17 cellular contexts compared by ENCODE assay signal in genomic region chr3:8183627-8184026, GRCh38.
DNase-seq lines count a peak whose midpoint lies in the region; ATAC-seq, FAIRE-seq and TF ChIP-seq lines count a peak whose summit lies in the region.
"Had no signal": no experiment of that assay in that cellular context is flagged by ENCODE, and none has a peak within 500 bp of the region (broad histone marks: within the 10 kb centered on the region; RNA-seq: fewer than 3 reads in every experiment).

No MANE protein-coding gene starts in this region.

- no peak overlapping the region for H3K9ac ChIP-seq in endodermal cell (ENCODE audit: extremely low read depth, low read length, poor library complexity, severe bottlenecking)

- TF ChIP-seq CTCF in endodermal cell (conservative IDR thresholded peaks at IDR 0.05) (no peak), chondrocyte (IDR thresholded peaks at IDR 0.05) (no peak)

- H3K36me3 ChIP-seq in endodermal cell (ENCODE audit: control insufficient read depth, insufficient read depth, low read length), result no peaks in the 10 kb centered on the region
- H3K36me3 ChIP-seq: esophagus squamous epithelium had no signal

- peaks cover 4% of the 10 kb centered on the region for H3K4me1 ChIP-seq in endodermal cell (ENCODE audit: control insufficient read depth, insufficient read depth, low read length)

- no peaks in the 10 kb centered on the region for H3K27me3 ChIP-seq in endodermal cell (ENCODE audit: control insufficient read depth, insufficient read depth, low read length, poor library complexity, severe bottlenecking)
- H3K27me3 ChIP-seq: esophagus squamous epithelium had no signal

- H3K36me3 Mint-ChIP-seq in endodermal cell (ENCODE audit: low read depth) (peaks cover 2% of the 10 kb centered on the region), chondrocyte (ENCODE audit: low read depth) (no peaks in the 10 kb centered on the region)

- H3K4me3 Mint-ChIP-seq in endodermal cell (no peak overlapping the region), chondrocyte (ENCODE audit: unreplicated experiment) (no peak overlapping the region)
- H3K4me3 Mint-ChIP-seq: activated CD8-positive, alpha-beta T cell treated with anti-CD3 and anti-CD28 coated beads for 36 hours; T-helper 2 cell treated with Interferon-gamma antibody and Interleukin-4, amounts not matched to agents 5 μg/mL and 100 μg/mL, for 36 hours had no signal

- whole genome bisulfite sequencing in endodermal cell (ENCODE audit: insufficient coverage in 1 of 2, insufficient read length in 1 of 2), 2 experiments, result 94 to 100% methylated on average over 2 to 3 of the region's 3 CpGs

- H3K4me1 Mint-ChIP-seq in endodermal cell (peaks cover 57% of the 10 kb centered on the region), chondrocyte (ENCODE audit: low read depth) (no peaks in the 10 kb centered on the region)

- FAIRE-seq in frontal cortex (lab: Jason Lieb, UNC), result no peak

- peak; percentile 52 for DNase-seq in endodermal cell
- DNase-seq in C1 segment of cervical spinal cord (lab: John Stamatoyannopoulos, UW), result no peak
- DNase-seq in frontal cortex (ENCODE audit: low spot score in 2 of 2), result no peak
- DNase-seq in chondrocyte (ENCODE audit: low spot score), result no peak
- DNase-seq: activated CD8-positive, alpha-beta T cell treated with anti-CD3 and anti-CD28 coated beads for 36 hours; activated naive CD4-positive, alpha-beta T cell treated with anti-CD3 and anti-CD28 coated beads, Interleukin-2, amount 50 U/mL, for 16 hours; esophagus squamous epithelium; GDM1; KG1; NCI-H2107 had no signal

- H3K27me3 Mint-ChIP-seq in endodermal cell (ENCODE audit: insufficient read depth), result no peaks in the 10 kb centered on the region
- no peaks in the 10 kb centered on the region for H3K27me3 Mint-ChIP-seq in chondrocyte (ENCODE audit: low read depth)
- H3K27me3 Mint-ChIP-seq: activated CD8-positive, alpha-beta T cell treated with anti-CD3 and anti-CD28 coated beads for 36 hours had no signal

- no peaks in the 10 kb centered on the region for H3K9me3 Mint-ChIP-seq in endodermal cell
- no peaks in the 10 kb centered on the region for H3K9me3 Mint-ChIP-seq in chondrocyte (ENCODE audit: low read depth)
- H3K9me3 Mint-ChIP-seq: activated CD8-positive, alpha-beta T cell treated with anti-CD3 and anti-CD28 coated beads for 36 hours; T-helper 2 cell treated with Interferon-gamma antibody and Interleukin-4, amounts not matched to agents 5 μg/mL and 100 μg/mL, for 36 hours had no signal

- no peak overlapping the region for H3K4me3 ChIP-seq in endodermal cell (ENCODE audit: low read length)
- H3K4me3 ChIP-seq: esophagus squamous epithelium had no signal

- ATAC-seq in GM18870 (IDR thresholded peaks at IDR 0.05; ENCODE audit: unreplicated experiment) (peak; percentile 76), GM21447 (IDR thresholded peaks at IDR 0.05; ENCODE audit: unreplicated experiment) (peak; percentile 51), HG03432 (IDR thresholded peaks at IDR 0.05; ENCODE audit: unreplicated experiment) (peak; percentile 92), GM21737 (IDR thresholded peaks at IDR 0.05; ENCODE audit: unreplicated experiment) (no peak)
- ATAC-seq: activated CD8-positive, alpha-beta T cell treated with anti-CD3 and anti-CD28 coated beads for 36 hours; Panc1 had no signal

- H3K27ac Mint-ChIP-seq in endodermal cell, result peak overlapping the region; percentile 54
- H3K27ac Mint-ChIP-seq in chondrocyte (ENCODE audit: unreplicated experiment), result no peak overlapping the region
- H3K27ac Mint-ChIP-seq: activated CD8-positive, alpha-beta T cell treated with anti-CD3 and anti-CD28 coated beads for 36 hours; T-helper 2 cell treated with Interferon-gamma antibody and Interleukin-4, amounts not matched to agents 5 μg/mL and 100 μg/mL, for 36 hours had no signal

- no peaks in the 10 kb centered on the region for H3K9me3 ChIP-seq in endodermal cell (ENCODE audit: control insufficient read depth, low read length)
- H3K9me3 ChIP-seq: esophagus squamous epithelium had no signal

- no peak overlapping the region for H3K27ac ChIP-seq in endodermal cell (ENCODE audit: low read depth, low read length)
- H3K27ac ChIP-seq: C4-2B, esophagus squamous epithelium had no signal
